8 cellular contexts compared by ENCODE assay signal in the genomic region with DNA sequence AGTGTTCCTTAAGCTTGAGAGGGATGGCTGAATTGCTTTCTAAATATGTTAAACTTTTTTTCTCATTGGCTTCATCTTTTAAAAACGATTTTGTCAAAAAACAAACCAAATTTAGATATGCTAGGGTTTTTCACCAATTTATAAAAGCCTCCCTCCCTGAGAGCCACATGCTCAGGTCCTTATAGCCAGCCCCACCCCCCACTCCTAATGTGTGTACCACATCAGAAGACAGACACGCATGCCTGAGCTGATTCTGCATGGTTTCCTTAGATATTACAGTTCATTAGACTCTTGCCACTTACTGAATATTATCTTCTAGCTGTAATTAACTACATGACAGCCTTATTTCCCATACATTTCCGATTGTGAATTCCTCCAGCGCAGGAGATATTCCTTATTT.
A peak's percentile ranks its signal among the peaks of the same experiment; 100 is the strongest.
DNase-seq lines count a peak whose midpoint lies in the region; ATAC-seq lines count a peak whose summit lies in the region.

No MANE protein-coding gene starts in this region.

- no peaks in the 10 kb centered on the region for H3K9me3 ChIP-seq in NT2/D1 (ENCODE audit: insufficient read depth, low read length)

- H3K4me3 ChIP-seq in NT2/D1 (ENCODE audit: insufficient read length, low read depth): peak overlapping the region; percentile 75

- no peak for ATAC-seq in HG02798 (IDR thresholded peaks at IDR 0.05; ENCODE audit: poor library complexity, unreplicated experiment)

- DNase-seq in ELR (ENCODE audit: low read depth): peak; percentile 59
- DNase-seq in NT2/D1 (ENCODE audit: low read depth, low spot score): no peak
- DNase-seq in activated naive CD4-positive, alpha-beta T cell treated with anti-CD3 and anti-CD28 coated beads, Interleukin-2, amount 50 U/mL, for 16 hours: peak; percentile 64
- peak; percentile 65 for DNase-seq in iris pigment epithelial cell (ENCODE audit: low read depth)
- peak; percentile 36 to 60 for DNase-seq in stimulated activated CD4-positive, alpha-beta T cell treated with anti-CD3 and anti-CD28 coated beads, Interleukin-4, amount 100 ng/mL, for 4 hours
- no peak for DNase-seq in HPDE6-E6E7 (ENCODE audit: extremely low spot score)
- DNase-seq in C1 segment of cervical spinal cord (lab: John Stamatoyannopoulos, UW): no peak

- H3K4me1 ChIP-seq in NT2/D1 (ENCODE audit: insufficient read depth, insufficient read length): no peaks in the 10 kb centered on the region

- peaks cover 5% of the 10 kb centered on the region for H3K36me3 ChIP-seq in NT2/D1 (ENCODE audit: insufficient read depth, insufficient read length, low read length)

- H3K27me3 ChIP-seq in NT2/D1 (ENCODE audit: insufficient read depth, insufficient read length): no peaks in the 10 kb centered on the region

- H3K9ac ChIP-seq in NT2/D1 (ENCODE audit: insufficient read length, low read depth): peak overlapping the region; percentile 90

Comparison
In these comparisons a context has a peak if more than half of its experiments do, and no peak if none do; other contexts are left out.
1. DNase-seq: peak in ELR (single experiment), activated naive CD4-positive, alpha-beta T cell treated with anti-CD3 and anti-CD28 coated beads, Interleukin-2, amount 50 U/mL, for 16 hours (single experiment), iris pigment epithelial cell (single experiment) and stimulated activated CD4-positive, alpha-beta T cell treated with anti-CD3 and anti-CD28 coated beads, Interleukin-4, amount 100 ng/mL, for 4 hours (2 of 2); none in NT2/D1 (single experiment), HPDE6-E6E7 (single experiment) and C1 segment of cervical spinal cord (0 of 14).